ENCODE assay signal across 8 cellular contexts in the genomic region with DNA sequence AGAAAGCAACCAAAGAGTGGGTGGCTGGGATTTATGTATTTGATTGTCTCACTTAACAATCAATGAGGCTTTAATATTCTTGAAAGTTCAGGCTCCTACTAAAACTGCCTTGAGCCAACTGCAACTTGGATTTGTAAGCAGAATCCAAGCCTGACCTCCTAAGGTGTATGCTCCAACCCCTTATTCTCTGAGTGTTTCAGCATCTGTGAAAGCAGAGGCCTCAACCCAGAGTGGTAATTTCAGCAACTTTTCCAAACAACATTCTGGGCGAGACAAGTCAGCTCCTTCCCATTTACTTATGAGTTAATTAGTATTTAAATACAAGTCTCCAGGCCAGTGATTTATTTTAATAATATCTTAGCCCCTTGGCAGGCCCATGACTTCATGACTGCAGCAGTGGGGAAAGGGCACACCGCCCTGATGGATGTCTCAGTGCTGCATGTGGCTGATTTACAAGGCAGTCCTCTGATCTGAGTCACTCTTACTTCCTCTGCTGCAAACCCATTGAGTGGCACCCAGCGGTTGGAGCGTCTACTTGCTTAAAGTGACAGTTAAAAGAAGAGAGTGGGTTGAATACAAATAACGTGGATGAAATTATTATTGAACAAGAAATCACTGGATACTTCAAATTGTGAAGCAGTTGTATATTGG.
DNase-seq lines count a peak whose midpoint lies in the region; ATAC-seq and TF ChIP-seq lines count a peak whose summit lies in the region.
"Had no signal": no experiment of that assay in that cellular context is flagged by ENCODE, and none has a peak within 500 bp of the region (broad histone marks: within the 10 kb centered on the region; RNA-seq: fewer than 3 reads in every experiment).

No MANE protein-coding gene starts in this region.

- H3K27ac Mint-ChIP-seq in activated CD8-positive, alpha-beta T cell treated with anti-CD3 and anti-CD28 coated beads, Interleukin-2, amount 10 ng/mL, durations not matched to agents 7 days and 5 days = no peak overlapping the region

- no peaks in the 10 kb centered on the region for H3K9me3 ChIP-seq in esophagus squamous epithelium

- H3K4me1 ChIP-seq in esophagus squamous epithelium = peaks cover 0 to 18% (median 4%) of the 10 kb centered on the region in 3 donors

- intact Hi-C loops in esophagus squamous epithelium (cut with DNase I) = no loop called here

- no peak overlapping the region for H3K4me3 Mint-ChIP-seq in activated CD8-positive, alpha-beta T cell treated with anti-CD3 and anti-CD28 coated beads, Interleukin-2, amount 10 ng/mL, durations not matched to agents 7 days and 5 days

- H3K4me1 Mint-ChIP-seq in activated CD8-positive, alpha-beta T cell treated with anti-CD3 and anti-CD28 coated beads, Interleukin-2, amount 10 ng/mL, durations not matched to agents 7 days and 5 days (ENCODE audit: low read depth) = peaks cover 2% of the 10 kb centered on the region

- H3K4me3 ChIP-seq in esophagus squamous epithelium = no peak overlapping the region

- no peaks in the 10 kb centered on the region for H3K36me3 Mint-ChIP-seq in activated CD8-positive, alpha-beta T cell treated with anti-CD3 and anti-CD28 coated beads, Interleukin-2, amount 10 ng/mL, durations not matched to agents 7 days and 5 days (ENCODE audit: low read depth)

- H3K9me3 Mint-ChIP-seq in activated CD8-positive, alpha-beta T cell treated with anti-CD3 and anti-CD28 coated beads, Interleukin-2, amount 10 ng/mL, durations not matched to agents 7 days and 5 days (ENCODE audit: insufficient read depth) = no peaks in the 10 kb centered on the region

- ATAC-seq in GM19328 (IDR thresholded peaks at IDR 0.05; ENCODE audit: unreplicated experiment) (peak; percentile 72), omental fat pad (ENCODE audit: low FRiP score) (peak; percentile 84)
- no peak for ATAC-seq in activated CD8-positive, alpha-beta T cell treated with anti-CD3 and anti-CD28 coated beads, Interleukin-2, amount 10 ng/mL, durations not matched to agents 7 days and 5 days

- H3K27me3 Mint-ChIP-seq in activated CD8-positive, alpha-beta T cell treated with anti-CD3 and anti-CD28 coated beads, Interleukin-2, amount 10 ng/mL, durations not matched to agents 7 days and 5 days (ENCODE audit: low read depth) = peaks cover 1% of the 10 kb centered on the region

- DNase-seq in HS-5 (ENCODE audit: low read depth) (peak; percentile 62), omental fat pad (ENCODE audit: low spot score) (no peak), NCI-H1694 treated with DMSO at 0.1 percent for 48 hours (lab: John Stamatoyannopoulos, UW) (no peak), NCI-H524 (lab: John Stamatoyannopoulos, UW) (no peak), esophagus squamous epithelium (lab: John Stamatoyannopoulos, UW) (no peak)
- peak; percentile 26 for DNase-seq in activated CD8-positive, alpha-beta T cell treated with anti-CD3 and anti-CD28 coated beads, Interleukin-2, amount 10 ng/mL, durations not matched to agents 7 days and 5 days

- H3K27me3 ChIP-seq in esophagus squamous epithelium = no peaks in the 10 kb centered on the region

- H3K36me3 ChIP-seq in esophagus squamous epithelium = no peaks in the 10 kb centered on the region

- peak overlapping the region in 1 of 4 donors; percentile 6 for H3K27ac ChIP-seq in esophagus squamous epithelium
- H3K27ac ChIP-seq: HL-60 had no signal

- TF ChIP-seq CTCF in omental fat pad (IDR thresholded peaks at IDR 0.05) (no peak), esophagus squamous epithelium (IDR thresholded peaks at IDR 0.05) (no peak)

- POLR2A ChIA-PET in activated CD8-positive, alpha-beta T cell treated with anti-CD3 and anti-CD28 coated beads, Interleukin-2, amount 10 ng/mL, durations not matched to agents 7 days and 5 days (lab: Charles Lee) = no interaction called here

- no peak for TF ChIP-seq POLR2A in esophagus squamous epithelium (IDR thresholded peaks at IDR 0.05)

- 31 to 45% methylated on average over 5 of the region's 5 CpGs for WGBS in esophagus squamous epithelium, 2 donors

- CTCF ChIA-PET in activated CD8-positive, alpha-beta T cell treated with anti-CD3 and anti-CD28 coated beads, Interleukin-2, amount 10 ng/mL, durations not matched to agents 7 days and 5 days (lab: Charles Lee) = no interaction called here

Comparison
In these comparisons a context has a peak if more than half of its experiments do, and no peak if none do; other contexts are left out.
1. DNase-seq: peak in HS-5 (single experiment) and activated CD8-positive, alpha-beta T cell treated with anti-CD3 and anti-CD28 coated beads, Interleukin-2, amount 10 ng/mL, durations not matched to agents 7 days and 5 days (single experiment); none in omental fat pad (single experiment), NCI-H1694 treated with DMSO at 0.1 percent for 48 hours (single experiment), NCI-H524 (0 of 2) and esophagus squamous epithelium (single experiment).